Comparison of ENCODE assay signal across 11 cellular contexts in genomic region chr6:158356586-158357546, GRCh38. TPM values are rescaled to one million over a fixed set of nuclear protein-coding genes. Genes with fewer than 3 reads are reported as not detected.
A peak's percentile ranks its signal among the peaks of the same experiment; 100 is the strongest.
DNase-seq lines count a peak whose midpoint lies in the region; ATAC-seq and TF ChIP-seq lines count a peak whose summit lies in the region.
"Had no signal": no experiment of that assay in that cellular context is flagged by ENCODE, and none has a peak within 500 bp of the region (broad histone marks: within the 10 kb centered on the region; RNA-seq: fewer than 3 reads in every experiment).

No MANE protein-coding gene starts in this region.

- H3K4me1 ChIP-seq in hepatocyte (ENCODE audit: insufficient read depth): no peaks in the 10 kb centered on the region

- H3K4me1 Mint-ChIP-seq in stimulated activated naive CD8-positive, alpha-beta T cell treated with anti-CD3 and anti-CD28 coated beads, Interleukin-15, Interleukin-2, amounts not matched to agents 100 ng/mL and 50 ng/mL, for 24 hours (ENCODE audit: low read depth): peaks cover 33% of the 10 kb centered on the region

- WGBS in hepatocyte (ENCODE audit: low lambda C conversion rate, missing lambda C conversion rate): 88% methylated on average over 12 of the region's 12 CpGs

- H3K9me3 Mint-ChIP-seq in stimulated activated naive CD8-positive, alpha-beta T cell treated with anti-CD3 and anti-CD28 coated beads, Interleukin-15, Interleukin-2, amounts not matched to agents 100 ng/mL and 50 ng/mL, for 24 hours: no peaks in the 10 kb centered on the region

- H3K27me3 ChIP-seq in hepatocyte: no peaks in the 10 kb centered on the region

- H4K20me1 ChIP-seq in hepatocyte (ENCODE audit: insufficient read depth, poor library complexity, severe bottlenecking): peaks cover 13% of the 10 kb centered on the region

- H3K27ac Mint-ChIP-seq in stimulated activated naive CD8-positive, alpha-beta T cell treated with anti-CD3 and anti-CD28 coated beads, Interleukin-15, Interleukin-2, amounts not matched to agents 100 ng/mL and 50 ng/mL, for 24 hours: peak overlapping the region; percentile 42

- H3K79me2 ChIP-seq in hepatocyte: peaks cover 88% of the 10 kb centered on the region

- no peak for DNase-seq in stimulated activated naive CD8-positive, alpha-beta T cell treated with anti-CD3 and anti-CD28 coated beads, Interleukin-15, Interleukin-2, amounts not matched to agents 100 U/mL and 50 U/mL, for 24 hours
- DNase-seq in hepatocyte (ENCODE audit: low spot score): no peak
- no peak for DNase-seq in NCI-H128 (lab: John Stamatoyannopoulos, UW; ENCODE audit: unreplicated experiment)
- DNase-seq in OCI-M2 (lab: John Stamatoyannopoulos, UW; ENCODE audit: unreplicated experiment): no peak
- no peak for DNase-seq in NCI-H774 (lab: John Stamatoyannopoulos, UW)
- DNase-seq: AML-193, left colon, SHP77 treated with DMSO at 0.1 percent for 48 hours had no signal

- H3K4me3 ChIP-seq in hepatocyte: no peak overlapping the region

- H3K9me2 ChIP-seq in hepatocyte (replicated peaks; ENCODE audit: insufficient read depth): no peaks in the 10 kb centered on the region

- TF ChIP-seq CTCF in hepatocyte (IDR thresholded peaks at IDR 0.05; ENCODE audit: poor library complexity): no peak

- ATAC-seq in stimulated activated naive CD8-positive, alpha-beta T cell treated with anti-CD3 and anti-CD28 coated beads, Interleukin-15, Interleukin-2, amounts not matched to agents 100 U/mL and 50 U/mL, for 24 hours: no peak
- peak; percentile 32 for ATAC-seq in HG02870 (IDR thresholded peaks at IDR 0.05; ENCODE audit: unreplicated experiment)
- ATAC-seq: left colon had no signal

- no peaks in the 10 kb centered on the region for H3K27me3 Mint-ChIP-seq in stimulated activated naive CD8-positive, alpha-beta T cell treated with anti-CD3 and anti-CD28 coated beads, Interleukin-15, Interleukin-2, amounts not matched to agents 100 ng/mL and 50 ng/mL, for 24 hours

- no peaks in the 10 kb centered on the region for H3K36me3 Mint-ChIP-seq in stimulated activated naive CD8-positive, alpha-beta T cell treated with anti-CD3 and anti-CD28 coated beads, Interleukin-15, Interleukin-2, amounts not matched to agents 100 ng/mL and 50 ng/mL, for 24 hours (ENCODE audit: low read depth)

- no peak overlapping the region for H2AFZ ChIP-seq in hepatocyte

- H3K4me2 ChIP-seq in hepatocyte: no peak overlapping the region

- no peaks in the 10 kb centered on the region for H3K9me3 ChIP-seq in hepatocyte (ENCODE audit: low read depth)

- no peaks in the 10 kb centered on the region for H3K36me3 ChIP-seq in hepatocyte (replicated peaks; ENCODE audit: insufficient read depth, low read depth)

- H3K27ac ChIP-seq in angular gyrus (ENCODE audit: low read depth, low read length) (peak overlapping the region; percentile 37), hepatocyte (no peak overlapping the region)

- no peak overlapping the region for H3K4me3 Mint-ChIP-seq in stimulated activated naive CD8-positive, alpha-beta T cell treated with anti-CD3 and anti-CD28 coated beads, Interleukin-15, Interleukin-2, amounts not matched to agents 100 ng/mL and 50 ng/mL, for 24 hours

RNA-seq across cellular contexts. Expression of gene TULP4, which starts 44.6 kb away (rescaled TPM):
- total RNA-seq in hepatocyte: 129 and 132 TPM in 2 replicates
- 30.1 and 32.8 TPM in 2 replicates for polyA plus RNA-seq in hepatocyte
